7 cellular contexts compared by ENCODE assay signal in the genomic region with DNA sequence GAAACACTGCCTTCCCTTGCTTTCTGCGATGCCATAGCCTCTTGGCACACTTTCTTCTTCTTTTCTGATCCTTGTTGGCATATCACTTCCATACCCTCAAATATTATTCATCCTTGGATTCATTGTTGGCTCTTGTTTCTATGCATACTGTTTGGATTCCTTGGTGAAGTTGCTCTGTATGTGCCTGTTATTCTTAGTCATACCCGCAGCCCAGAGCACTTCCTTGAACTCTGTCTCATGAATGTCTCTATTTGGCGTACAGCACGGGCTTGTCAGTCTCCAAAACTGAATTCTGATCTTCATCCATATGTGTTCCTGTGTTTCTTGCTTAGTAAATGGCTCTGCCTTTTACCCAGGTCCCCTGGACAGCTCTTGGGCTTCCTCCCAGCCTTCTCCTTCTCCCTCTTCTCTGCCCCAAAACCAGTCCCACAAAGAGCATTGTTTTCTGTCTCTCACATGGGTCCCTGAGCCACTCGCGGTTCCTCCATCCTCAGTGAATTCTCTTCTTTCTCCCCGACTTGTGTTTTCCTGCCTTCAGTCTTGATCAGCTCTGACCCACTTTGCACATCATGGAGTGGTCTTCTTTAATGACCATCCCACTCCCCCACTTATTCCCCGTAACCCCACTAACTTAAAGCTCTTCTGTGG. TPM values are rescaled to one million over a fixed set of nuclear protein-coding genes. Genes with fewer than 3 reads are reported as not detected.
DNase-seq lines count a peak whose midpoint lies in the region; ATAC-seq, FAIRE-seq and TF ChIP-seq lines count a peak whose summit lies in the region.
"Not testable (repeated sequence)": the region's sequence is repeated elsewhere in the genome, so short reads cannot be mapped to it uniquely, and the experiment has no call there.

No MANE protein-coding gene starts in this region.

- not testable (repeated sequence) for H3K4me2 ChIP-seq in IMR-90 (ENCODE audit: low read depth, low read length)
- H3K4me2 ChIP-seq in PC-9 (peak overlapping the region; percentile 65), astrocyte (ENCODE audit: low read length) (peak overlapping the region; percentile 30)

- not testable (repeated sequence) for H3K9ac ChIP-seq in IMR-90 (ENCODE audit: low read depth, low read length)
- peak overlapping the region; percentile 31 for H3K9ac ChIP-seq in astrocyte (ENCODE audit: low read length)

- H3K4me1 Mint-ChIP-seq in astrocyte (ENCODE audit: low read depth, unreplicated experiment), result peaks cover 12% of the 10 kb centered on the region

- not testable (repeated sequence) for H3K18ac ChIP-seq in IMR-90 (ENCODE audit: low read depth, low read length)

- H3K4me1 ChIP-seq in IMR-90 (ENCODE audit: control insufficient read depth, insufficient read depth, low read length); astrocyte (ENCODE audit: insufficient read depth, low read length): not testable (repeated sequence)
- peaks cover 52% of the 10 kb centered on the region for H3K4me1 ChIP-seq in PC-9 (replicated peaks; ENCODE audit: insufficient read depth)

- not testable (repeated sequence) for TF ChIP-seq CTCF in IMR-90 (conservative IDR thresholded peaks at IDR 0.05; ENCODE audit: low read depth, low read length); PC-9 (conservative IDR thresholded peaks at IDR 0.05); astrocyte (IDR thresholded peaks at IDR 0.05; ENCODE audit: insufficient read depth, low read depth, low read length); dorsolateral prefrontal cortex (IDR thresholded peaks at IDR 0.05 in 54 of 56, conservative IDR thresholded peaks at IDR 0.05 in 2 of 56; ENCODE audit: low read depth in 1 of 56, partially characterized antibody in 56 of 56)

- TF ChIP-seq RAD21 in IMR-90 (IDR thresholded peaks at IDR 0.05; ENCODE audit: low read length), result not testable (repeated sequence)

- H3K79me1 ChIP-seq in IMR-90 (ENCODE audit: low read depth in 1 of 2, low read length in 2 of 2), result not testable (repeated sequence)

- 89% methylated on average over 5 of the region's 8 CpGs; no CpG with 5 or more reads in 1 of the 2 experiments for WGBS in IMR-90 (ENCODE audit: extremely low coverage in 2 of 2, insufficient read length in 1 of 2), 2 experiments

- peaks cover 25% of the 10 kb centered on the region for H3K79me2 ChIP-seq in PC-9 (ENCODE audit: low read depth)
- not testable (repeated sequence) for H3K79me2 ChIP-seq in astrocyte (ENCODE audit: insufficient read depth, low read length)

- H2AK5ac ChIP-seq in IMR-90 (ENCODE audit: low read depth, low read length), result not testable (repeated sequence)

- H3K9me1 ChIP-seq in IMR-90 (ENCODE audit: insufficient read depth, low read length), result not testable (repeated sequence)

- H2BK120ac ChIP-seq in IMR-90 (ENCODE audit: low read depth, low read length), result not testable (repeated sequence)

- not testable (repeated sequence) for H2BK5ac ChIP-seq in IMR-90 (ENCODE audit: low read depth, low read length, poor library complexity, severe bottlenecking)

- H3K4me3 ChIP-seq in IMR-90 (ENCODE audit: insufficient read depth, low read depth, low read length); PC-9; astrocyte (ENCODE audit: insufficient read depth, low read depth, low read length): not testable (repeated sequence)
- peak overlapping the region in 8 of 59 donors; percentile 5 to 33 (median 22) for H3K4me3 ChIP-seq in dorsolateral prefrontal cortex

- not testable (repeated sequence) for H3K23ac ChIP-seq in IMR-90 (ENCODE audit: low read depth, low read length)

- not testable (repeated sequence) for H3K36me3 ChIP-seq in IMR-90 (ENCODE audit: control insufficient read depth, insufficient read depth, low read length); PC-9 (ENCODE audit: low read depth); astrocyte (ENCODE audit: insufficient read depth, low read length)

- H3K4ac ChIP-seq in IMR-90 (ENCODE audit: low read depth, low read length), result not testable (repeated sequence)

- H4K91ac ChIP-seq in IMR-90 (ENCODE audit: insufficient read depth, low read depth, low read length), result not testable (repeated sequence)

- peaks cover 32% of the 10 kb centered on the region; the same call in 1 of the 2 replicates for H3F3A ChIP-seq in PC-9 (ENCODE audit: insufficient read depth, low read depth)

- H2AFZ ChIP-seq in IMR-90 (replicated peaks; ENCODE audit: low read length, poor library complexity); PC-9; astrocyte (ENCODE audit: low read depth, low read length): not testable (repeated sequence)

- intact Hi-C loops in IMR-90 (cut with micrococcal nuclease); dorsolateral prefrontal cortex (cut with DNase I): not testable (repeated sequence)
- intact Hi-C loops in PC-9 (cut with micrococcal nuclease; ENCODE audit: unreplicated experiment), result loop anchor here (2.0 kb wide), 1 partner anchor 37 kb away; no protein-coding TSS in a partner anchor

- H3K36me3 Mint-ChIP-seq in astrocyte (ENCODE audit: low read depth, unreplicated experiment), result not testable (repeated sequence)

- H3K27ac Mint-ChIP-seq in astrocyte (ENCODE audit: unreplicated experiment), result not testable (repeated sequence)

- not testable (repeated sequence) for H3K14ac ChIP-seq in IMR-90 (replicated peaks; ENCODE audit: low read depth, low read length)

- not testable (repeated sequence) for H3K27me3 Mint-ChIP-seq in astrocyte (ENCODE audit: low read depth, unreplicated experiment)

- not testable (repeated sequence) for H4K20me1 ChIP-seq in IMR-90 (ENCODE audit: insufficient read depth, low read length); PC-9 (ENCODE audit: insufficient read depth); astrocyte (ENCODE audit: insufficient read depth, low read length)

- H3K56ac ChIP-seq in IMR-90 (ENCODE audit: extremely low read depth, insufficient read depth, low read length), result not testable (repeated sequence)

- not testable (repeated sequence) for TF ChIP-seq POLR2A in IMR-90 (IDR thresholded peaks at IDR 0.05; ENCODE audit: low read depth, low read length)

- not testable (repeated sequence) for H3K4me3 Mint-ChIP-seq in astrocyte (ENCODE audit: unreplicated experiment)

- not testable (repeated sequence) for H2BK20ac ChIP-seq in IMR-90 (ENCODE audit: low read depth, low read length)

- POLR2A ChIA-PET in IMR-90 (lab: Charles Lee; ENCODE audit: unreplicated experiment), result not testable (repeated sequence)
- POLR2A ChIA-PET in PC-9 (lab: Charles Lee; ENCODE audit: unreplicated experiment), result interaction anchor here (0.7 kb wide), 3 partner anchors 182 to 584 kb away, joined by 5 to 9 read pairs (median 6); no protein-coding TSS in a partner anchor

- not testable (repeated sequence) for H4K8ac ChIP-seq in IMR-90 (ENCODE audit: low read depth in 2 of 2, low read length in 2 of 2)

- H2BK15ac ChIP-seq in IMR-90 (ENCODE audit: low read depth, low read length), result not testable (repeated sequence)

- H2AK9ac ChIP-seq in IMR-90 (replicated peaks; ENCODE audit: low read depth, low read length, poor library complexity), result not testable (repeated sequence)

- not testable (repeated sequence) for H3K9me2 ChIP-seq in PC-9 (ENCODE audit: insufficient read depth)

- CTCF ChIA-PET in IMR-90 (lab: Yijun Ruan, JAX), result not testable (repeated sequence)
- CTCF ChIA-PET in PC-9 (lab: Charles Lee), result interaction anchor here (0.5 kb wide), 1 partner anchor 20 kb away, joined by 7 read pairs; no protein-coding TSS in a partner anchor

- H3K27ac ChIP-seq in IMR-90 (ENCODE audit: insufficient read depth, low read length), result not testable (repeated sequence)
- H3K27ac ChIP-seq in PC-9 (peak overlapping the region; percentile 60), astrocyte (ENCODE audit: low read depth, low read length) (peak overlapping the region; percentile 58), dorsolateral prefrontal cortex (peak overlapping the region in 49 of 59 donors; percentile 4 to 86 (median 71))

- dilution Hi-C loops in IMR-90 (cut with HindIII; ENCODE audit: low sequenced_read_pairs, unreplicated experiment), result not testable (repeated sequence)

- not testable (repeated sequence) for H4K5ac ChIP-seq in IMR-90 (ENCODE audit: low read depth, low read length)

- not testable (repeated sequence) for H3K9me3 Mint-ChIP-seq in astrocyte (ENCODE audit: unreplicated experiment)

- not testable (repeated sequence) for H3K27me3 ChIP-seq in IMR-90 (ENCODE audit: control insufficient read depth, insufficient read depth, low read length); PC-9 (ENCODE audit: insufficient read depth, low read depth); astrocyte (ENCODE audit: insufficient read depth, low read length); dorsolateral prefrontal cortex

- not testable (repeated sequence) for BruUV-seq in IMR-90 (replicated peaks; lab: Mats Ljungman, UMichigan)
- TSS peak; percentile 10 for BruUV-seq in PC-9 (replicated peaks; lab: Mats Ljungman, UMichigan)

- peak; percentile 84 for ATAC-seq in IMR-90 (ENCODE audit: low read depth)

- DNase-seq in CD1c-positive myeloid dendritic cell (ENCODE audit: extremely low spot score) (peak; percentile 13), IMR-90 (peak; percentile 55), PC-9 (peak; percentile 69 to 88), astrocyte (ENCODE audit: low read depth) (peak; percentile 60), globus pallidus (ENCODE audit: low spot score) (peak; percentile 72), non-pigmented ciliary epithelial cell (ENCODE audit: low read depth) (peak; percentile 28)
- DNase-seq in dorsolateral prefrontal cortex, result not testable (repeated sequence)

- not testable (repeated sequence) for FAIRE-seq in astrocyte (lab: Jason Lieb, UNC)

- in situ Hi-C loops in IMR-90 (cut with MboI; ENCODE audit: low sequenced_read_pairs), result not testable (repeated sequence)

- H3K9me3 ChIP-seq in IMR-90 (ENCODE audit: control insufficient read depth, insufficient read depth, low read length); PC-9 (ENCODE audit: insufficient read depth, low read depth); astrocyte (ENCODE audit: insufficient read depth, low read depth, low read length): not testable (repeated sequence)

RNA-seq across cellular contexts. Expression of gene SNX29, which starts 53.7 kb away (rescaled TPM):
- total RNA-seq in IMR-90 (2012; rRNA removed) (14.7 and 21.3 TPM in 2 replicates), PC-9 (2021) (27.2 and 37.9 TPM in 2 replicates), astrocyte (11.3 and 14.8 TPM in 2 replicates), dorsolateral prefrontal cortex (10 to 100 TPM; 26.7 to 87.0 (median 46.5) TPM)
- 5.0 TPM in 2 replicates for polyA plus RNA-seq in IMR-90 (2012; rRNA removed)
- polyA plus RNA-seq in IMR-90 (2012; cell fraction: cytosol; rRNA removed), result 3.6 and 4.0 TPM in 2 replicates
- 3.2 and 5.4 TPM in 2 replicates for polyA plus RNA-seq in IMR-90 (2012; cell fraction: nucleus; rRNA removed; ENCODE audit: low replicate concordance)
